17 cellular contexts compared by ENCODE assay signal in the genomic region with DNA sequence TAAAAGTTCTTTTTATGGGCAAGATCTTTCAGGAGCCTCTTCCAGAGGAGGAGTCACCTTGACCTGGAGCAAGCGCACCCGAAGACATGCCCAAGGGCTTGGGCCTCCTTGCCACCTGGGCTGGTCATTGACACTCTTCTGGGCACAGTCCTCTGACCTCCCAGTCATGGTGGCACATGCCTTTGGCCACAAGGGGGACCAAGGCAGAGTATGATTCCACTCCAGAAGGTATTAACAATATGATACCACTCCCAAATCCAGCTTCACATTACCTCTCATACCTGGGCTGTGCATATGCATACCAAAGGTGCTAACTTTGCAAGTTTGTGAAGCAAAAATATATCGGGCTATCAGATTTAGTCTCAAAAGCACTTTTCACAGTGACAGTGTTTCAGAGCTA.
A peak's percentile ranks its signal among the peaks of the same experiment; 100 is the strongest.
DNase-seq lines count a peak whose midpoint lies in the region; ATAC-seq and TF ChIP-seq lines count a peak whose summit lies in the region.
"Had no signal": no experiment of that assay in that cellular context is flagged by ENCODE, and none has a peak within 500 bp of the region (broad histone marks: within the 10 kb centered on the region; RNA-seq: fewer than 3 reads in every experiment).

No MANE protein-coding gene starts in this region.

- H2AFZ ChIP-seq in Loucy (ENCODE audit: low read length) (no peak overlapping the region), osteoblast (ENCODE audit: low read length) (no peak overlapping the region)

- H3K9ac ChIP-seq in Loucy (ENCODE audit: low read depth, low read length, poor library complexity, severe bottlenecking): no peak overlapping the region

- H3K36me3 ChIP-seq in Loucy (ENCODE audit: insufficient read depth, low read length) (no peaks in the 10 kb centered on the region), ectodermal cell (ENCODE audit: control insufficient read depth, insufficient read depth, low read length) (no peaks in the 10 kb centered on the region), osteoblast (ENCODE audit: insufficient read depth, low read length) (no peaks in the 10 kb centered on the region)
- H3K36me3 ChIP-seq: pancreas had no signal

- no peaks in the 10 kb centered on the region for H3K9me2 ChIP-seq in Loucy (replicated peaks; ENCODE audit: low read depth, low read length)

- no peak for ATAC-seq in GM19023 (IDR thresholded peaks at IDR 0.05; ENCODE audit: unreplicated experiment)
- ATAC-seq: activated naive CD8-positive, alpha-beta T cell treated with anti-CD3 and anti-CD28 coated beads, Interleukin-2, amount 50 U/mL, for 24 hours; activated T-cell treated with anti-CD3 and anti-CD28 coated beads, Interleukin-2, amount 50 U/mL, for 4 hours; pancreas; stimulated activated naive CD8-positive, alpha-beta T cell treated with anti-CD3 and anti-CD28 coated beads, Interleukin-15, Interleukin-2, amounts not matched to agents 100 U/mL and 50 U/mL, for 24 hours had no signal

- H3K4me3 ChIP-seq in Loucy (ENCODE audit: low read length, poor library complexity, severe bottlenecking) (no peak overlapping the region), ectodermal cell (ENCODE audit: insufficient read depth, low read depth, low read length) (no peak overlapping the region), osteoblast (ENCODE audit: insufficient read depth, low read length) (no peak overlapping the region)
- H3K4me3 ChIP-seq: pancreas had no signal

- H3K9me3 ChIP-seq in Loucy (ENCODE audit: insufficient read depth, low read depth, low read length) (no peaks in the 10 kb centered on the region), ectodermal cell (ENCODE audit: control insufficient read depth, low read length) (no peaks in the 10 kb centered on the region), osteoblast (ENCODE audit: low read depth, low read length) (no peaks in the 10 kb centered on the region)
- H3K9me3 ChIP-seq: pancreas had no signal

- WGBS in ectodermal cell, 2 experiments: 96 to 98% methylated on average over 3 of the region's 3 CpGs

- H4K20me1 ChIP-seq in Loucy (ENCODE audit: insufficient read depth, low read length, poor library complexity, severe bottlenecking) (no peaks in the 10 kb centered on the region), osteoblast (ENCODE audit: insufficient read depth, low read length) (no peaks in the 10 kb centered on the region)

- H3K27ac ChIP-seq in ectodermal cell (ENCODE audit: insufficient read depth, low read depth, low read length, poor library complexity, severe bottlenecking) (peak overlapping the region; percentile 74), osteoblast (ENCODE audit: low read depth, low read length) (no peak overlapping the region)
- H3K27ac ChIP-seq: pancreas had no signal

- DNase-seq in osteoblast (ENCODE audit: insufficient read length, low spot score, missing footprints): no peak
- DNase-seq in NCI-H510A (lab: John Stamatoyannopoulos, UW): no peak
- no peak for DNase-seq in hippocampal formation (lab: John Stamatoyannopoulos, UW)
- DNase-seq: activated CD4-positive, alpha-beta T cell treated with anti-CD3 and anti-CD28 coated beads, Interleukin-2, amount 10 ng/mL, durations not matched to agents 7 days and 5 days; activated naive CD8-positive, alpha-beta T cell treated with anti-CD3 and anti-CD28 coated beads, Interleukin-2, amount 50 U/mL, for 24 hours; activated T-cell treated with anti-CD3 and anti-CD28 coated beads, Interleukin-2, amount 50 U/mL, for 4 hours; C1 segment of cervical spinal cord; EL; NCI-H1048; pancreas; SIG-M5; stimulated activated naive CD8-positive, alpha-beta T cell treated with anti-CD3 and anti-CD28 coated beads, Interleukin-15, Interleukin-2, amounts not matched to agents 100 U/mL and 50 U/mL, for 24 hours; T-helper 9 cell had no signal

- H3K4me1 ChIP-seq in Loucy (ENCODE audit: insufficient read depth, low read length, poor library complexity, severe bottlenecking) (no peaks in the 10 kb centered on the region), ectodermal cell (ENCODE audit: control insufficient read depth, insufficient read depth, low read length) (peaks cover 9% of the 10 kb centered on the region), osteoblast (ENCODE audit: insufficient read depth, low read length) (no peaks in the 10 kb centered on the region)

- H3K79me2 ChIP-seq in Loucy (ENCODE audit: insufficient read depth, low read length) (no peaks in the 10 kb centered on the region), osteoblast (ENCODE audit: insufficient read depth, low read length) (no peaks in the 10 kb centered on the region)

- TF ChIP-seq CTCF in GM12873 (IDR thresholded peaks at IDR 0.05; ENCODE audit: insufficient read depth, low read depth, low read length, missing control alignments): peak; percentile 43
- peak; percentile 49 for TF ChIP-seq CTCF in Loucy (conservative IDR thresholded peaks at IDR 0.05; ENCODE audit: low read length)
- TF ChIP-seq CTCF in osteoblast (IDR thresholded peaks at IDR 0.05; ENCODE audit: extremely low read depth, low read depth, low read length): peak; percentile 8

- H3F3A ChIP-seq in Loucy (ENCODE audit: low read depth): no peaks in the 10 kb centered on the region

- no peak overlapping the region for H3K4me2 ChIP-seq in Loucy (ENCODE audit: low read depth, low read length, poor library complexity, severe bottlenecking)
- H3K4me2 ChIP-seq in osteoblast (ENCODE audit: insufficient read depth, low read length): no peak overlapping the region

- H3K27me3 ChIP-seq in Loucy (ENCODE audit: insufficient read depth, low read length, poor library complexity, severe bottlenecking): no peaks in the 10 kb centered on the region
- H3K27me3 ChIP-seq in ectodermal cell (ENCODE audit: control insufficient read depth, insufficient read depth, low read length, poor library complexity, severe bottlenecking): no peaks in the 10 kb centered on the region
- peaks cover 7% of the 10 kb centered on the region for H3K27me3 ChIP-seq in osteoblast (ENCODE audit: insufficient read depth, low read length)
- H3K27me3 ChIP-seq: pancreas had no signal
